In the genomic region with DNA sequence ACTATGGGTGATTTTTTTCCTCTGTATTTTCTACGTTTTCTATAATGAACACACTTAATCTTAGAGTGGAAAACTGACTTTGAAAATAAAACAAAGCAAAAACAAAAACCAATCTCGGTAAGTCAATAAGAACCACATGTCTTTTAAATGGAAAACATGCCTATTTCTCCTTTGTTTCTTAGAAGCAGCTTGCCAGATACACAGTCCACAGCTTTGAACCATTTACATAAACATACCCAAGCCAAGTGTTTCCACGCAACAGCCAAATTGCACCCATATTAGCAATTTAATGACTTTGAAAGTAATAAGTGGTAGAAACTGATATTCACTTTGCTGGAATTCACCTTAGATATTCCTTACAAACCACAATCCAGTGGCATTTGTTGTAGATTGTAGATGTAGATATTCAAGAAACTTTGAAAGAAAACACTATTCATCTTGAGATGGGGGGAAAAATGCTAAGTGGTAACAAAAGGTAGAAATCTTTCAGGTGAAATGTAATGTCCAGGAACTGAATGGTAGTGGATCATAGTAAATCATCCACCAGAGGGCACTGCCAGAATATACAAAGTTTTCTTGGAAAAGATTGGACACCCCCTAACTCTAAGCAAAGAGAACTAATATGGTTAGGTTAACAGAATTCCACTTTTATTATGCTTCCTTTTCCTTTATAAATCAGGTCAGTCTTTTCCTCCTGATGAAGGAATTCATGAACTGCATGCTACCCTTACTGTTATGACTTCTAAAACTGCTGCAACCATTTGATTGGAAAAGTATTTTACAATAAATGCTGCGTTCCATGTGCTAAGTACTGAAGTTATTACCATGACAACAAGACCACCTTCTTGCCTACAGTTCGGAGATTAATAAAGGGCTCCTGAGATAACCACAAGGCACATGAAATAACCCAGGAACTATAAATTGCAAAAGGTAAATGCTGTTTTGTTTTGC, we compare ENCODE assay signal across 8 cellular contexts.
DNase-seq lines count a peak whose midpoint lies in the region; ATAC-seq and TF ChIP-seq lines count a peak whose summit lies in the region.

No MANE protein-coding gene starts in this region.

- no peak overlapping the region for H3K4me3 Mint-ChIP-seq in activated CD4-positive, alpha-beta memory T cell treated with anti-CD3 and anti-CD28 coated beads, Interleukin-2, amount 10 ng/mL, durations not matched to agents 7 days and 5 days

- no peak overlapping the region for H3K27ac Mint-ChIP-seq in activated CD4-positive, alpha-beta memory T cell treated with anti-CD3 and anti-CD28 coated beads, Interleukin-2, amount 10 ng/mL, durations not matched to agents 7 days and 5 days

- TF ChIP-seq POLR2A in transverse colon (IDR thresholded peaks at IDR 0.05) = no peak

- H3K36me3 ChIP-seq in WERI-Rb-1 = no peaks in the 10 kb centered on the region
- H3K36me3 ChIP-seq in transverse colon = no peaks in the 10 kb centered on the region

- no peak for TF ChIP-seq EP300 in transverse colon (IDR thresholded peaks at IDR 0.05; ENCODE audit: low read depth)

- H3K27ac ChIP-seq in WERI-Rb-1 (no peak overlapping the region), transverse colon (peak overlapping the region; percentile 54 to 64 (median 60))

- TF ChIP-seq CTCF in WERI-Rb-1 (IDR thresholded peaks at IDR 0.05; ENCODE audit: low read depth, low read length) (peak; percentile 19; the same call in 1 of the 2 replicates), transverse colon (IDR thresholded peaks at IDR 0.05) (peak; percentile 41 to 51 (median 43))

- H3K9me3 ChIP-seq in WERI-Rb-1 (ENCODE audit: severe bottlenecking) (no peaks in the 10 kb centered on the region), transverse colon (no peaks in the 10 kb centered on the region)

- H3K27me3 Mint-ChIP-seq in activated CD4-positive, alpha-beta memory T cell treated with anti-CD3 and anti-CD28 coated beads, Interleukin-2, amount 10 ng/mL, durations not matched to agents 7 days and 5 days = peaks cover 4% of the 10 kb centered on the region

- no peaks in the 10 kb centered on the region for H3K4me1 Mint-ChIP-seq in activated CD4-positive, alpha-beta memory T cell treated with anti-CD3 and anti-CD28 coated beads, Interleukin-2, amount 10 ng/mL, durations not matched to agents 7 days and 5 days

- ATAC-seq in HG02884 (IDR thresholded peaks at IDR 0.05; ENCODE audit: unreplicated experiment) = no peak

- CTCF ChIA-PET in activated CD4-positive, alpha-beta memory T cell treated with anti-CD3 and anti-CD28 coated beads, Interleukin-2, amount 10 ng/mL, durations not matched to agents 7 days and 5 days (lab: Charles Lee) = interaction anchor here (1.0 to 1.8 kb wide), 2 partner anchors 70 to 118 kb away, joined by 3 to 8 read pairs; partner anchors contain the start of gene RERG

- H3K4me3 ChIP-seq in WERI-Rb-1 (ENCODE audit: low read depth, low read length) (no peak overlapping the region), transverse colon (no peak overlapping the region)

- no peaks in the 10 kb centered on the region for H3K9me3 Mint-ChIP-seq in activated CD4-positive, alpha-beta memory T cell treated with anti-CD3 and anti-CD28 coated beads, Interleukin-2, amount 10 ng/mL, durations not matched to agents 7 days and 5 days

- H3K27me3 ChIP-seq in WERI-Rb-1 (ENCODE audit: insufficient read depth, low read depth, severe bottlenecking) (no peaks in the 10 kb centered on the region), transverse colon (no peaks in the 10 kb centered on the region)

- DNase-seq in A172 (ENCODE audit: low spot score) (peak; percentile 8), HCEC 1CT (peak; percentile 44), WERI-Rb-1 (peak; percentile 24), inferior parietal cortex (ENCODE audit: extremely low spot score) (peak; percentile 75), transverse colon (no peak), HuH-7 (ENCODE audit: low spot score) (no peak)
- no peak for DNase-seq in activated CD4-positive, alpha-beta memory T cell treated with anti-CD3 and anti-CD28 coated beads, Interleukin-2, amount 10 ng/mL, durations not matched to agents 7 days and 5 days

- in situ Hi-C loops in transverse colon (cut with MboI; ENCODE audit: low pct_ligation_motif_present in 1 of 4, low pct_unique_long_range_greater_than_20kb in 1 of 4, low sequenced_read_pairs in 3 of 4) = no loop called here

- POLR2A ChIA-PET in activated CD4-positive, alpha-beta memory T cell treated with anti-CD3 and anti-CD28 coated beads, Interleukin-2, amount 10 ng/mL, durations not matched to agents 7 days and 5 days (lab: Charles Lee) = no interaction called here

- H3K4me1 ChIP-seq in transverse colon = peaks cover 7 to 44% (median 18%) of the 10 kb centered on the region in 4 donors

- intact Hi-C loops in transverse colon (cut with DNase I; ENCODE audit: low total_unique reads) = loop anchor here (2.0 to 5.0 kb wide), 2 partner anchors 29 to 71 kb away; partner anchors contain the start of gene RERG

- H3K36me3 Mint-ChIP-seq in activated CD4-positive, alpha-beta memory T cell treated with anti-CD3 and anti-CD28 coated beads, Interleukin-2, amount 10 ng/mL, durations not matched to agents 7 days and 5 days (ENCODE audit: low read depth) = no peaks in the 10 kb centered on the region

- WGBS in transverse colon (ENCODE audit: low coverage in 1 of 2), 2 donors = 50 to 56% methylated on average over 5 of the region's 5 CpGs

Comparison
In these comparisons a context has a peak if more than half of its experiments do, and no peak if none do; other contexts are left out.
1. DNase-seq: peak in A172 (single experiment), HCEC 1CT (single experiment), WERI-Rb-1 (single experiment) and inferior parietal cortex (single experiment); none in transverse colon (single experiment), activated CD4-positive, alpha-beta memory T cell treated with anti-CD3 and anti-CD28 coated beads, Interleukin-2, amount 10 ng/mL, durations not matched to agents 7 days and 5 days (single experiment) and HuH-7 (single experiment).